Comparison of ENCODE assay signal across 8 cellular contexts in the genomic region with DNA sequence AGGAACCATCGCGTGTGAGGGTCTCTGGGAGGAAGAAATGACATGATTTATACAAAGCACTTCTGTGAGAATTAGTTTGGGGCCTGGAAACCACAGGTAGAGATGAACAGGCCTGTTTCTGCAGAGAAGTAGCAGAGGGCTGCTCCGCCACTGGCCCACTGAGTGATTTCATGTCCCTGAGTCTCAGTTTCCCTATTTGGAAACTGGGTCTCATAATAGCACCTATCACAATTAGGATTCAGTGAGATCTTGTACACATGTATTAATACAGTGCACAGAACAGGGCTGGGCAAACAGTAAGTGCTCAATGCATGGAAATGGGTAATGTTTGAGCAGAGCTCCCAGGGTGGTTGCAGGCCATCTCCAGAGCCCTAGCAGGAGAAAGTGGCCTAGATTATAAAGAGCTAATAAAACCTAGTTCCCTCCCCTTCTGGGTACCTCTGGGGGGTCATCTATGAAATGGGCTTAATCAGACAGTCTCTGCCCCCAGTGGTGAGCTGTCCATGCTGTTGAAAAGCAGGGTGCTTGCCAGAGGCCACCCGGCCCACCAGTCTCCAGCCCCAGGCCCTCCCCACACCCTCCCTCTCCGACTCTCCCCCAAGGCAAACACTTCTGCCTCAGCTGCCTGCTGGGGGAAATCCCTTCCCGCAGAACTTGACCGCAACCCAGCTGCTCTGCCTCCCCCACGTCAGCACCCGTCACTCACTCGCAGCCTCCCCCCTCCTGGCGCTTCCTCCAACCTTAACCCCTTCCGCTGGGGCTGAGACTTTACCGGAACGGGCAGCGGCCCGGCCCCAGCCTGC.
DNase-seq lines count a peak whose midpoint lies in the region; ATAC-seq lines count a peak whose summit lies in the region.

No MANE protein-coding gene starts in this region.

- DNase-seq in NCI-H345 (lab: John Stamatoyannopoulos, UW): peak; percentile 39
- DNase-seq in NCI-H345 treated with DMSO at 0.1 percent for 48 hours (lab: John Stamatoyannopoulos, UW; ENCODE audit: unreplicated experiment): no peak
- peak; percentile 80 for DNase-seq in NCI-H526 treated with DMSO at 0.1 percent for 48 hours (lab: John Stamatoyannopoulos, UW)
- DNase-seq in activated CD4-positive, alpha-beta T cell treated with anti-CD3 and anti-CD28 coated beads, Interleukin-2, amount 50 U/mL, for 24 hours (ENCODE audit: low read depth in 1 of 2, low spot score in 1 of 2): peak; percentile 77 to 92
- peak; percentile 93 for DNase-seq in effector CD4-positive, alpha-beta T cell
- peak; percentile 85 to 94 for DNase-seq in memory B cell (ENCODE audit: low spot score in 2 of 2)
- peak; percentile 83 for DNase-seq in stimulated activated CD8-positive, alpha-beta memory T cell treated with anti-CD3 and anti-CD28 coated beads, Interleukin-12 subunit alpha, Interleukin-12 subunit beta, amount 100 ng/mL, for 24 hours (ENCODE audit: extremely low read depth)

- ATAC-seq in HG02973 (IDR thresholded peaks at IDR 0.05; ENCODE audit: unreplicated experiment) (peak; percentile 54), memory B cell (ENCODE audit: low read depth) (peak; percentile 73)

- H3K27ac Mint-ChIP-seq in memory B cell: peak overlapping the region; percentile 99

- H3K27me3 Mint-ChIP-seq in memory B cell: no peaks in the 10 kb centered on the region

- peaks cover 10% of the 10 kb centered on the region for H3K36me3 Mint-ChIP-seq in memory B cell

- H3K4me3 Mint-ChIP-seq in memory B cell: peak overlapping the region; percentile 98

- peaks cover 56% of the 10 kb centered on the region for H3K4me1 Mint-ChIP-seq in memory B cell

- no peaks in the 10 kb centered on the region for H3K9me3 Mint-ChIP-seq in memory B cell
